13 cellular contexts compared by ENCODE assay signal in genomic region chr1:61241864-61242472, GRCh38.
A peak's percentile ranks its signal among the peaks of the same experiment; 100 is the strongest.
DNase-seq lines count a peak whose midpoint lies in the region; ATAC-seq and TF ChIP-seq lines count a peak whose summit lies in the region.
"Had no signal": no experiment of that assay in that cellular context is flagged by ENCODE, and none has a peak within 500 bp of the region (broad histone marks: within the 10 kb centered on the region; RNA-seq: fewer than 3 reads in every experiment).

No MANE protein-coding gene starts in this region.

- 81 to 83% methylated on average over 4 of the region's 4 CpGs for whole genome bisulfite sequencing in tibial nerve, 2 donors

- DNase-seq in DMS 273 treated with DMSO at 0.1 percent for 48 hours (lab: John Stamatoyannopoulos, UW) (peak; percentile 42), ascending aorta (ENCODE audit: low spot score in 2 of 2) (no peak), left ventricle myocardium superior (no peak), tibial nerve (ENCODE audit: low spot score in 2 of 2) (no peak), NOMO-1 treated with dmso at 0.1 percent for 144 hours (lab: John Stamatoyannopoulos, UW; ENCODE audit: unreplicated experiment) (no peak), NCI-H774 (lab: John Stamatoyannopoulos, UW) (no peak), iPS-NIHi11 (ENCODE audit: low spot score) (no peak)
- DNase-seq: activated CD4-positive, CD25-positive, alpha-beta regulatory T cell; effector memory CD4-positive, alpha-beta T cell; NCI-H1417 treated with DMSO at 0.1 percent for 48 hours had no signal

- peak; percentile 73 for ATAC-seq in left ventricle myocardium superior
- ATAC-seq: HCT116, SK-N-SH treated with all-trans-retinoic acid at 6 μM for 48 hours had no signal

- H3K9me3 ChIP-seq in ascending aorta (no peaks in the 10 kb centered on the region), tibial nerve (peaks cover 0 to 3% (median 0%) of the 10 kb centered on the region in 4 donors)

- TF ChIP-seq CTCF in ascending aorta (IDR thresholded peaks at IDR 0.05) (no peak), tibial nerve (IDR thresholded peaks at IDR 0.05) (no peak)

- H3K9ac ChIP-seq in rectal smooth muscle tissue (ENCODE audit: low read length) = no peak overlapping the region

- TF ChIP-seq EP300 in tibial nerve (IDR thresholded peaks at IDR 0.05) = no peak

- H3K36me3 ChIP-seq in ascending aorta (no peaks in the 10 kb centered on the region), rectal smooth muscle tissue (ENCODE audit: control insufficient read depth, insufficient read depth, low read length) (no peaks in the 10 kb centered on the region), tibial nerve (no peaks in the 10 kb centered on the region)

- H3K4me1 ChIP-seq in ascending aorta (peaks cover 4 to 24% of the 10 kb centered on the region in 2 donors), rectal smooth muscle tissue (ENCODE audit: control insufficient read depth, insufficient read depth, low read length) (peaks cover 31% of the 10 kb centered on the region), tibial nerve (peaks cover 0 to 49% (median 7%) of the 10 kb centered on the region in 4 donors)

- peak overlapping the region; percentile 13 to 44 for H3K4me3 ChIP-seq in ascending aorta
- peak overlapping the region; percentile 34 for H3K4me3 ChIP-seq in rectal smooth muscle tissue (ENCODE audit: low read length)
- H3K4me3 ChIP-seq in tibial nerve = no peak overlapping the region

- H3K27ac ChIP-seq in ascending aorta = peak overlapping the region; percentile 68 to 76
- peak overlapping the region; percentile 82 for H3K27ac ChIP-seq in rectal smooth muscle tissue (ENCODE audit: low read depth, low read length)
- peak overlapping the region in 2 of 4 donors; percentile 20 to 56 for H3K27ac ChIP-seq in tibial nerve

- no peaks in the 10 kb centered on the region for H3K27me3 ChIP-seq in ascending aorta
- no peaks in the 10 kb centered on the region for H3K27me3 ChIP-seq in rectal smooth muscle tissue (ENCODE audit: control insufficient read depth, insufficient read depth, low read length)
- H3K27me3 ChIP-seq in tibial nerve = no peaks in the 10 kb centered on the region

- TF ChIP-seq POLR2A in tibial nerve (IDR thresholded peaks at IDR 0.05) = no peak

- intact Hi-C loops in ascending aorta (cut with DNase I) (loop anchor here (5.0 kb wide), 1 partner anchor 35 kb away; no protein-coding TSS in a partner anchor), left ventricle myocardium superior (cut with micrococcal nuclease) (no loop called here)

Comparison
In these comparisons a context has a peak if more than half of its experiments do, and no peak if none do; other contexts are left out.
1. H3K4me3 ChIP-seq: peak in ascending aorta (2 of 2) and rectal smooth muscle tissue (single experiment); none in tibial nerve (0 of 4).